8 cellular contexts compared by ENCODE assay signal in genomic region chr10:75209325-75210192, GRCh38. TPM values are rescaled to one million over a fixed set of nuclear protein-coding genes. Genes with fewer than 3 reads are reported as not detected.
DNase-seq lines count a peak whose midpoint lies in the region; ATAC-seq and TF ChIP-seq lines count a peak whose summit lies in the region.

No MANE protein-coding gene starts in this region.

- peaks cover 0 to 24% of the 10 kb centered on the region in 2 donors for H3K36me3 ChIP-seq in gastrocnemius medialis

- no peaks in the 10 kb centered on the region for H3K27me3 ChIP-seq in gastrocnemius medialis

- intact Hi-C loops in gastrocnemius medialis (cut with DNase I; ENCODE audit: low total_unique reads) = loop anchor here (1.0 to 2.0 kb wide), 3 partner anchors 15 to 98 kb away; partner anchors contain the start of gene SAMD8

- H3K9me3 ChIP-seq in gastrocnemius medialis = no peaks in the 10 kb centered on the region

- H3K27ac Mint-ChIP-seq in T-helper 1 cell treated with Interleukin-12 subunit alpha and Interleukin-12 subunit beta and Interleukin-4 antibody, amounts not matched to agents 30 μg/mL and 1 μg/mL, for 36 hours = peak overlapping the region; percentile 100

- DNase-seq in EL (peak; percentile 77), HuH-7.5 (ENCODE audit: low spot score) (peak; percentile 44), anterior cingulate cortex (lab: John Stamatoyannopoulos, UW) (peak in 51 of 58 donors; percentile 32 to 86 (median 70)), hippocampal formation (lab: John Stamatoyannopoulos, UW) (peak; percentile 55), gastrocnemius medialis (peak; percentile 43 to 83), NAMALWA (ENCODE audit: low spot score) (no peak)

- no peak for TF ChIP-seq POLR2A in gastrocnemius medialis (IDR thresholded peaks at IDR 0.05)

- in situ Hi-C loops in gastrocnemius medialis (cut with MboI; ENCODE audit: low sequenced_read_pairs in 4 of 4) = no loop called here

- H3K27ac ChIP-seq in gastrocnemius medialis = peak overlapping the region; percentile 98 to 100 (median 99)

- H3K4me1 ChIP-seq in gastrocnemius medialis = peaks cover 32 to 47% of the 10 kb centered on the region in 2 donors

- no peaks in the 10 kb centered on the region for H3K27me3 Mint-ChIP-seq in T-helper 1 cell treated with Interleukin-12 subunit alpha and Interleukin-12 subunit beta and Interleukin-4 antibody, amounts not matched to agents 30 μg/mL and 1 μg/mL, for 36 hours (ENCODE audit: low read depth)

- no peaks in the 10 kb centered on the region for H3K9me3 Mint-ChIP-seq in T-helper 1 cell treated with Interleukin-12 subunit alpha and Interleukin-12 subunit beta and Interleukin-4 antibody, amounts not matched to agents 30 μg/mL and 1 μg/mL, for 36 hours

- H3K4me1 Mint-ChIP-seq in T-helper 1 cell treated with Interleukin-12 subunit alpha and Interleukin-12 subunit beta and Interleukin-4 antibody, amounts not matched to agents 30 μg/mL and 1 μg/mL, for 36 hours (ENCODE audit: low read depth) = peaks cover 28% of the 10 kb centered on the region

- H3K36me3 Mint-ChIP-seq in T-helper 1 cell treated with Interleukin-12 subunit alpha and Interleukin-12 subunit beta and Interleukin-4 antibody, amounts not matched to agents 30 μg/mL and 1 μg/mL, for 36 hours (ENCODE audit: low read depth) = peaks cover 16% of the 10 kb centered on the region

- ATAC-seq in GM21528 (IDR thresholded peaks at IDR 0.05; ENCODE audit: low FRiP score, unreplicated experiment) = peak; percentile 68
- ATAC-seq in gastrocnemius medialis = peak; percentile 68 to 71

- peak overlapping the region; percentile 100 for H3K4me3 Mint-ChIP-seq in T-helper 1 cell treated with Interleukin-12 subunit alpha and Interleukin-12 subunit beta and Interleukin-4 antibody, amounts not matched to agents 30 μg/mL and 1 μg/mL, for 36 hours

- H3K4me3 ChIP-seq in gastrocnemius medialis = peak overlapping the region; percentile 83 to 98 (median 93)

- TF ChIP-seq CTCF in gastrocnemius medialis (IDR thresholded peaks at IDR 0.05 in 4 of 5, conservative IDR thresholded peaks at IDR 0.05 in 1 of 5) = no peak

RNA-seq across cellular contexts. Expression of gene VDAC2, which starts 1.0 kb away (rescaled TPM):
- total RNA-seq in gastrocnemius medialis = 100 to 1,000 TPM; 255 to 442 (median 268) TPM

RNA-seq across cellular contexts. Expression of gene COMTD1, which starts 26.2 kb away (rescaled TPM):
- 10 to 100 TPM; 15.6 to 64.4 (median 34.9) TPM for total RNA-seq in gastrocnemius medialis
